Comparison of ENCODE assay signal across 18 cellular contexts in genomic region chr18:40925071-40925541, GRCh38.
DNase-seq lines count a peak whose midpoint lies in the region; ATAC-seq and TF ChIP-seq lines count a peak whose summit lies in the region.
"Had no signal": no experiment of that assay in that cellular context is flagged by ENCODE, and none has a peak within 500 bp of the region (broad histone marks: within the 10 kb centered on the region; RNA-seq: fewer than 3 reads in every experiment).

No MANE protein-coding gene starts in this region.

- H3K27ac ChIP-seq in neuronal stem cell (replicated peaks; ENCODE audit: low read length) = no peak overlapping the region
- H3K27ac ChIP-seq: BLaER1, Peyer's patch had no signal

- H4K91ac ChIP-seq in neuronal stem cell (ENCODE audit: low read depth, low read length, poor library complexity) = no peak overlapping the region

- no peak overlapping the region for H3K9ac ChIP-seq in adipocyte (ENCODE audit: low read length)
- H3K9ac ChIP-seq in neuronal stem cell (ENCODE audit: low read depth, low read length, poor library complexity) = no peak overlapping the region
- H3K9ac ChIP-seq: BLaER1 had no signal

- H3K4me2 ChIP-seq in neuronal stem cell (ENCODE audit: insufficient read depth, low read length, poor library complexity, severe bottlenecking) = no peak overlapping the region
- H3K4me2 ChIP-seq: BLaER1 had no signal

- H3K4ac ChIP-seq in neuronal stem cell (ENCODE audit: low read length) = no peak overlapping the region

- peaks cover 3% of the 10 kb centered on the region for H3K27me3 Mint-ChIP-seq in glutamatergic neuron (ENCODE audit: unreplicated experiment)
- H3K27me3 Mint-ChIP-seq: CD4-positive, alpha-beta memory T cell had no signal

- no peak overlapping the region for H2AFZ ChIP-seq in neuronal stem cell (ENCODE audit: low read length)

- no peaks in the 10 kb centered on the region for H3K36me3 ChIP-seq in adipocyte (ENCODE audit: control insufficient read depth, insufficient read depth, low read length, severe bottlenecking)
- no peaks in the 10 kb centered on the region for H3K36me3 ChIP-seq in neuronal stem cell (replicated peaks in 1 of 2; ENCODE audit: control insufficient read depth in 2 of 2, insufficient read depth in 2 of 2, low read length in 2 of 2)
- H3K36me3 ChIP-seq: BLaER1, Peyer's patch had no signal

- H3K4me1 Mint-ChIP-seq in glutamatergic neuron (ENCODE audit: low read depth, unreplicated experiment) = peaks cover 10% of the 10 kb centered on the region
- H3K4me1 Mint-ChIP-seq: CD4-positive, alpha-beta memory T cell had no signal

- no peak overlapping the region for H3K23ac ChIP-seq in neuronal stem cell (ENCODE audit: low read depth, low read length, poor library complexity)

- no peak overlapping the region for H3K4me3 Mint-ChIP-seq in glutamatergic neuron (ENCODE audit: unreplicated experiment)
- H3K4me3 Mint-ChIP-seq: CD4-positive, alpha-beta memory T cell had no signal

- H3K4me1 ChIP-seq in adipocyte (ENCODE audit: control insufficient read depth, insufficient read depth, low read length) (no peaks in the 10 kb centered on the region), neuronal stem cell (ENCODE audit: control insufficient read depth in 2 of 2, insufficient read depth in 1 of 2, low read depth in 1 of 2, low read length in 2 of 2) (peaks cover 0 to 9% of the 10 kb centered on the region in 2 donors)
- H3K4me1 ChIP-seq: BLaER1, Peyer's patch had no signal

- WGBS in neuronal stem cell (ENCODE audit: extremely low coverage in 2 of 2, insufficient read length in 2 of 2, insufficient replicate concordance in 1 of 2), 2 donors = no CpG with 5 or more reads among the region's 1 CpG

- no peak for ATAC-seq in left ventricle myocardium superior

- H2BK120ac ChIP-seq in neuronal stem cell (ENCODE audit: low read depth, low read length) = no peak overlapping the region

- H2BK15ac ChIP-seq in neuronal stem cell (ENCODE audit: low read length) = no peak overlapping the region

- H3K9me3 ChIP-seq in adipocyte (ENCODE audit: control insufficient read depth, low read length) = no peaks in the 10 kb centered on the region
- H3K9me3 ChIP-seq in neuronal stem cell (replicated peaks in 1 of 2; ENCODE audit: control insufficient read depth in 2 of 2, insufficient read depth in 1 of 2, low read depth in 1 of 2, low read length in 2 of 2) = no peaks in the 10 kb centered on the region
- H3K9me3 ChIP-seq: BLaER1, Peyer's patch had no signal

- no peaks in the 10 kb centered on the region for H3K36me3 Mint-ChIP-seq in glutamatergic neuron (ENCODE audit: unreplicated experiment)
- H3K36me3 Mint-ChIP-seq: CD4-positive, alpha-beta memory T cell had no signal

- peak overlapping the region; percentile 6 for H3K27ac Mint-ChIP-seq in glutamatergic neuron (ENCODE audit: unreplicated experiment)
- H3K27ac Mint-ChIP-seq: CD4-positive, alpha-beta memory T cell had no signal

- H2AK5ac ChIP-seq in neuronal stem cell (ENCODE audit: low read depth, low read length) = no peak overlapping the region

- H3K9me3 Mint-ChIP-seq in glutamatergic neuron (ENCODE audit: unreplicated experiment) = peaks cover 2% of the 10 kb centered on the region

- H3K79me1 ChIP-seq in neuronal stem cell (ENCODE audit: low read depth, low read length) = no peaks in the 10 kb centered on the region

- H3K27me3 ChIP-seq in adipocyte (replicated peaks; ENCODE audit: control insufficient read depth, insufficient read depth, low read length) (no peaks in the 10 kb centered on the region), neuronal stem cell (ENCODE audit: control insufficient read depth in 3 of 3, insufficient read depth in 3 of 3, low read depth in 1 of 3, low read length in 3 of 3) (no peaks in the 10 kb centered on the region)
- H3K27me3 ChIP-seq: BLaER1, Peyer's patch had no signal

- no peak overlapping the region for H2BK5ac ChIP-seq in neuronal stem cell (ENCODE audit: low read length)

- H3K4me3 ChIP-seq in adipocyte (ENCODE audit: low read length) = no peak overlapping the region
- H3K4me3 ChIP-seq in neuronal stem cell (ENCODE audit: low read length in 2 of 2) = no peak overlapping the region
- H3K4me3 ChIP-seq: BLaER1, Peyer's patch had no signal

- intact Hi-C loops in left ventricle myocardium superior (cut with micrococcal nuclease) = no loop called here
- intact Hi-C loops in posterior cingulate gyrus (cut with DNase I) = no loop called here

- no peak overlapping the region for H4K8ac ChIP-seq in neuronal stem cell (ENCODE audit: low read depth, low read length)

- no peak for TF ChIP-seq CTCF in glutamatergic neuron (IDR thresholded peaks at IDR 0.05; ENCODE audit: partially characterized antibody, unreplicated experiment)

- H2BK12ac ChIP-seq in neuronal stem cell (ENCODE audit: low read length) = no peak overlapping the region

- peak; percentile 27 for DNase-seq in EH (ENCODE audit: low read depth)
- peak; percentile 81 for DNase-seq in NCI-H69 (lab: John Stamatoyannopoulos, UW)
- DNase-seq in adipocyte (ENCODE audit: low read depth) = peak; percentile 7
- DNase-seq in glutamatergic neuron = no peak
- DNase-seq in left ventricle myocardium superior = no peak
- no peak for DNase-seq in neuronal stem cell (ENCODE audit: low spot score)
- no peak for DNase-seq in stimulated activated naive CD4-positive, alpha-beta T cell (lab: John Stamatoyannopoulos, UW)
- DNase-seq in posterior cingulate gyrus = no peak
- DNase-seq: Calu3; CD4-positive, alpha-beta memory T cell; IMR-90; NCI-H1417 treated with DMSO at 0.1 percent for 48 hours; NCI-H187 treated with DMSO at 0.1 percent for 48 hours; NCI-H345; NCI-H526 treated with DMSO at 0.1 percent for 48 hours; NK-92 treated with Interleukin-12 subunit alpha and Interleukin-12 subunit beta, amount 100 ng/mL, for 24 hours; Peyer's patch had no signal

- H3K14ac ChIP-seq in neuronal stem cell (ENCODE audit: low read length) = no peak overlapping the region

- no peak overlapping the region for H3K18ac ChIP-seq in neuronal stem cell (ENCODE audit: low read length)

Comparison
In these comparisons a context has a peak if more than half of its experiments do, and no peak if none do; other contexts are left out.
1. DNase-seq: peak in EH (single experiment), NCI-H69 (single experiment) and adipocyte (single experiment); none in glutamatergic neuron (single experiment), left ventricle myocardium superior (single experiment), neuronal stem cell (single experiment), stimulated activated naive CD4-positive, alpha-beta T cell (0 of 6) and posterior cingulate gyrus (0 of 10).